Comparison of ENCODE assay signal across 18 cellular contexts in genomic region chr4:3288571-3289094, GRCh38. TPM values are rescaled to one million over a fixed set of nuclear protein-coding genes. Genes with fewer than 3 reads are reported as not detected.
DNase-seq lines count a peak whose midpoint lies in the region; ATAC-seq, FAIRE-seq and TF ChIP-seq lines count a peak whose summit lies in the region.
"Had no signal": no experiment of that assay in that cellular context is flagged by ENCODE, and none has a peak within 500 bp of the region (broad histone marks: within the 10 kb centered on the region; RNA-seq: fewer than 3 reads in every experiment).

No MANE protein-coding gene starts in this region.

- H3K4me1 ChIP-seq in left ventricle myocardium inferior: peaks cover 45% of the 10 kb centered on the region

- TF ChIP-seq POLR2A in GM12891 (IDR thresholded peaks at IDR 0.05; ENCODE audit: low read depth, low read length): no peak

- H3K27ac ChIP-seq in left ventricle myocardium inferior (replicated peaks): peak overlapping the region; percentile 45

- intact Hi-C loops in left ventricle myocardium inferior (cut with micrococcal nuclease) (no loop called here), left cardiac atrium (cut with DNase I) (no loop called here), sciatic nerve (cut with DNase I) (no loop called here)

- DNase-seq in left ventricle myocardium inferior: no peak
- DNase-seq in left cardiac atrium: no peak
- peak; percentile 48 for DNase-seq in dermis blood vessel endothelial cell
- peak; percentile 54 for DNase-seq in sciatic nerve (ENCODE audit: low spot score)
- no peak for DNase-seq in GM03348 (ENCODE audit: low spot score)
- no peak for DNase-seq in GM12891 (ENCODE audit: insufficient read length, low spot score)
- DNase-seq: ACHN; CD4-positive, alpha-beta memory T cell; DND-41; GDM1; GOT3; MV-4-11; NCI-H1436 treated with DMSO at 0.1 percent for 48 hours; NCI-H2081; NCI-H510A treated with DMSO at 0.1 percent for 48 hours had no signal

- ATAC-seq in left cardiac atrium (no peak), sciatic nerve (no peak), GM21619 (IDR thresholded peaks at IDR 0.05; ENCODE audit: unreplicated experiment) (no peak)

- TF ChIP-seq CTCF in left ventricle myocardium inferior (IDR thresholded peaks at IDR 0.05; ENCODE audit: borderline replicate concordance): no peak

- no peak overlapping the region for H3K4me3 ChIP-seq in left ventricle myocardium inferior

- H3K36me3 ChIP-seq in left ventricle myocardium inferior: no peaks in the 10 kb centered on the region

- FAIRE-seq in GM12891 (lab: Jason Lieb, UNC): no peak
- FAIRE-seq: RCC 7860 had no signal

- H3K27me3 ChIP-seq in left ventricle myocardium inferior (ENCODE audit: low read depth): peaks cover 24% of the 10 kb centered on the region

- H3K9me3 ChIP-seq in left ventricle myocardium inferior (replicated peaks): no peaks in the 10 kb centered on the region

TF ChIP-seq in GM12891, 5 proteins besides CTCF, POLR2A, EP300 and RAD21:
- no peak for TF ChIP-seq SPI1 (IDR thresholded peaks at IDR 0.05; ENCODE audit: low read depth, low read length)
- no peak for TF ChIP-seq POLR2AphosphoS5 (IDR thresholded peaks at IDR 0.05; ENCODE audit: low read depth, low read length)
- TF ChIP-seq TAF1 (IDR thresholded peaks at IDR 0.05; ENCODE audit: low read depth, low read length): no peak
- no peak for TF ChIP-seq PAX5 (IDR thresholded peaks at IDR 0.05; ENCODE audit: insufficient read depth, low read length, severe bottlenecking)
- TF ChIP-seq POU2F2 (IDR thresholded peaks at IDR 0.05; ENCODE audit: low read depth, low read length): no peak

RNA-seq across cellular contexts. Expression of gene RGS12, which starts 4.2 kb away (rescaled TPM):
- total RNA-seq in left ventricle myocardium inferior (13.4 TPM), left cardiac atrium (10 to 100 TPM; 13.3 to 16.6 TPM), dermis blood vessel endothelial cell (42.9 and 56.3 TPM in 2 replicates), sciatic nerve (40.7 TPM)
- 3.9 TPM for polyA plus RNA-seq in GM12891 (2012; ENCODE audit: low read depth, missing spikeins)

RNA-seq across cellular contexts. Expression of gene MSANTD1, which starts 39.7 kb away (rescaled TPM):
- total RNA-seq in left ventricle myocardium inferior: 0.44 TPM
- total RNA-seq in left cardiac atrium: under 1 TPM; 0.41 to 0.42 TPM
- 0.19 and 0.34 TPM in 2 replicates for total RNA-seq in dermis blood vessel endothelial cell
- 1.8 TPM for total RNA-seq in sciatic nerve
- 1.1 TPM for polyA plus RNA-seq in GM12891 (2012; ENCODE audit: low read depth, missing spikeins)
- total RNA-seq: HT1080 had no signal

Comparison
In these comparisons a context has a peak if more than half of its experiments do, and no peak if none do; other contexts are left out.
1. DNase-seq: peak in dermis blood vessel endothelial cell (single experiment) and sciatic nerve (single experiment); none in left ventricle myocardium inferior (single experiment), left cardiac atrium (single experiment), GM03348 (single experiment) and GM12891 (single experiment).